Comparison of ENCODE assay signal across 21 cellular contexts in the genomic region with DNA sequence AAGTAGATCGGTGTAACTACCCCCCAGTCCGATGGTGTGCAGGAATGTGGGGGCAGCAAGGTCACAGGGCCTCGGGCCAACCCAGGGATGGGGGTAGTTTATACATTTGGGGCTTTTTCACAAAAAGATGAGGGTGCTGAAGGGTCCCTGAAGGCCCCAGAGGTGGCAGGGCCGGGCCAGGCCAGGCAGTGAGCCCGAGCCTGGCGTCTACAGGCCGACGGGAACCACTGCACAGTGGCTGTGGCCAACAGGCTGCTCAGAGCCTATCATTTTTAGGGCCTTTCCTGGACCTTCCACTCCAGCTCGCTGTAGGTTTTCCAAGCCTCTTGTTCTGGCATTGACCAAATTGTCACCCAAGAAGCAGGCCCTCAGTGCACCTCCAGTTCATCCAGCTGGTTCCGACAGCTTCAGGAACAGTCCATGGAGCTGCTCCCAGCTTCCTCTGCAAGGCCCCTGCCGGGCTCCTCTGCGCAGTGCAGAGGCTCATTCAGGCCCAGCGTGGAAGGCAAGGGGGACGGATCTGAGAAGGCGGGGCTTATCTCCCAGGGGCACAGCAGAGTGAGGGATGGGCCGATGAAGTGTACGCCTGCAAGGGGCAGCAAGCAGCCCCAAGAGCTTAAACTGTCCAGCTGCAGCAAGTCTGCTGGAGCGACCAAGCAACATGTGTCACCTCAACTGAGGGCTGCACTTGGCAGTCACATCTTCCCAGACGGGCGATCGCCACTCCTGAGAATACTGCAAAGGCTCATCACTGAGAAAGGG. TPM values are rescaled to one million over a fixed set of nuclear protein-coding genes. Genes with fewer than 3 reads are reported as not detected.
DNase-seq lines count a peak whose midpoint lies in the region; ATAC-seq lines count a peak whose summit lies in the region.
"Had no signal": no experiment of that assay in that cellular context is flagged by ENCODE, and none has a peak within 500 bp of the region (broad histone marks: within the 10 kb centered on the region; RNA-seq: fewer than 3 reads in every experiment).

No MANE protein-coding gene starts in this region.

- H3K14ac ChIP-seq in neuronal stem cell (ENCODE audit: low read length): no peak overlapping the region

- H3K79me1 ChIP-seq in neuronal stem cell (ENCODE audit: low read depth, low read length): peaks cover 9% of the 10 kb centered on the region

- H2AFZ ChIP-seq in neuronal stem cell (ENCODE audit: low read length): no peak overlapping the region

- H3K9ac ChIP-seq in HUES64 (ENCODE audit: low read depth, low read length) (no peak overlapping the region), neuronal stem cell (ENCODE audit: low read depth, low read length, poor library complexity) (no peak overlapping the region)

- H3K27me3 Mint-ChIP-seq in T-helper 17 cell: no peaks in the 10 kb centered on the region
- H3K27me3 Mint-ChIP-seq: naive B cell, type B pancreatic cell had no signal

- H3K9me3 ChIP-seq in HUES64 (ENCODE audit: insufficient read depth, low read depth, low read length) (no peaks in the 10 kb centered on the region), T-helper 17 cell (ENCODE audit: control insufficient read depth, low read length, poor library complexity, severe bottlenecking) (no peaks in the 10 kb centered on the region), neuronal stem cell (replicated peaks in 1 of 2; ENCODE audit: control insufficient read depth in 2 of 2, insufficient read depth in 1 of 2, low read depth in 1 of 2, low read length in 2 of 2) (no peaks in the 10 kb centered on the region)

- H3K4me2 ChIP-seq in neuronal stem cell (ENCODE audit: insufficient read depth, low read length, poor library complexity, severe bottlenecking): no peak overlapping the region

- H3K18ac ChIP-seq in neuronal stem cell (ENCODE audit: low read length): peak overlapping the region; percentile 5

- H3K4me3 ChIP-seq in HUES64 (ENCODE audit: low read length) (no peak overlapping the region), neuronal stem cell (ENCODE audit: low read length in 2 of 2) (peak overlapping the region in 1 of 2 donors; percentile 68)

- no peak overlapping the region for H2BK12ac ChIP-seq in neuronal stem cell (ENCODE audit: low read length)

- no peak overlapping the region for H4K91ac ChIP-seq in neuronal stem cell (ENCODE audit: low read depth, low read length, poor library complexity)

- no peak overlapping the region for H2AK5ac ChIP-seq in neuronal stem cell (ENCODE audit: low read depth, low read length)

- H3K4me1 Mint-ChIP-seq in T-helper 17 cell: peaks cover 2% of the 10 kb centered on the region

- H3K27ac Mint-ChIP-seq in T-helper 17 cell: peak overlapping the region; percentile 53
- H3K27ac Mint-ChIP-seq: activated CD8-positive, alpha-beta T cell treated with anti-CD3 and anti-CD28 coated beads, Interleukin-2, amount 10 ng/mL, durations not matched to agents 7 days and 5 days; CD8-positive, alpha-beta T cell; type B pancreatic cell had no signal

- peaks cover 50% of the 10 kb centered on the region for H3K36me3 ChIP-seq in HUES64 (ENCODE audit: insufficient read depth, low read length)
- peaks cover 36 to 61% of the 10 kb centered on the region in 2 donors for H3K36me3 ChIP-seq in neuronal stem cell (replicated peaks in 1 of 2; ENCODE audit: control insufficient read depth in 2 of 2, insufficient read depth in 2 of 2, low read length in 2 of 2)

- H3K4ac ChIP-seq in neuronal stem cell (ENCODE audit: low read length): no peak overlapping the region

- no peaks in the 10 kb centered on the region for H3K36me3 Mint-ChIP-seq in T-helper 17 cell (ENCODE audit: low read depth)
- H3K36me3 Mint-ChIP-seq: naive B cell, type B pancreatic cell had no signal

- 89% methylated on average over 21 of the region's 21 CpGs for WGBS in HUES64
- WGBS in neuronal stem cell (ENCODE audit: extremely low coverage in 2 of 2, insufficient read length in 2 of 2, insufficient replicate concordance in 1 of 2), 2 donors: no CpG with 5 or more reads among the region's 21 CpGs

- no peak overlapping the region for H2BK15ac ChIP-seq in neuronal stem cell (ENCODE audit: low read length)

- H2BK120ac ChIP-seq in neuronal stem cell (ENCODE audit: low read depth, low read length): no peak overlapping the region

- no peaks in the 10 kb centered on the region for H3K4me1 ChIP-seq in HUES64 (ENCODE audit: insufficient read depth, low read length)
- H3K4me1 ChIP-seq in neuronal stem cell (ENCODE audit: control insufficient read depth in 2 of 2, insufficient read depth in 1 of 2, low read depth in 1 of 2, low read length in 2 of 2): no peaks in the 10 kb centered on the region

- no peaks in the 10 kb centered on the region for H3K27me3 ChIP-seq in HUES64 (ENCODE audit: insufficient read depth, low read length)
- no peaks in the 10 kb centered on the region for H3K27me3 ChIP-seq in neuronal stem cell (ENCODE audit: control insufficient read depth in 3 of 3, insufficient read depth in 3 of 3, low read depth in 1 of 3, low read length in 3 of 3)

- H3K23ac ChIP-seq in neuronal stem cell (ENCODE audit: low read depth, low read length, poor library complexity): peak overlapping the region; percentile 40

- H4K8ac ChIP-seq in neuronal stem cell (ENCODE audit: low read depth, low read length): no peak overlapping the region

- DNase-seq in T-helper 17 cell (no peak), neuronal stem cell (ENCODE audit: low spot score) (no peak), MV-4-11 (lab: John Stamatoyannopoulos, UW) (no peak), NCI-H774 (lab: John Stamatoyannopoulos, UW) (no peak)
- DNase-seq: activated CD4-positive, CD25-positive, alpha-beta regulatory T cell treated with anti-CD3 and anti-CD28 coated beads, Interleukin-2, amount 50 U/mL, for 72 hours; activated CD8-positive, alpha-beta T cell treated with anti-CD3 and anti-CD28 coated beads, Interleukin-2, amount 10 ng/mL, durations not matched to agents 7 days and 5 days; activated naive CD4-positive, alpha-beta T cell treated with Interleukin-2 at 50 U/mL for 16 hours; activated T-cell treated with anti-CD3 and anti-CD28 coated beads, Interleukin-2, amount 50 U/mL, for 1 hour; amniotic stem cell; CD8-positive, alpha-beta T cell; KBM-7; mesendoderm; naive B cell; NCI-H1694; NCI-H748 treated with DMSO at 0.1 percent for 48 hours; SHP77 treated with DMSO at 0.1 percent for 48 hours; stimulated activated CD4-positive, alpha-beta T cell treated with anti-CD3 and anti-CD28 coated beads, Interleukin-4, amount 100 ng/mL, for 4 hours had no signal

- 0 out of 2 replicates have a peak overlapping the region, but pooled peaks have one; percentile 15 for H3K27ac ChIP-seq in HUES64 (ENCODE audit: low read depth, low read length)
- no peak overlapping the region for H3K27ac ChIP-seq in neuronal stem cell (replicated peaks; ENCODE audit: low read length)

- ATAC-seq in T-helper 17 cell: no peak
- ATAC-seq in GM19324 (IDR thresholded peaks at IDR 0.05; ENCODE audit: low FRiP score, unreplicated experiment): no peak
- ATAC-seq: CD8-positive, alpha-beta T cell had no signal

- no peak overlapping the region for H3K4me3 Mint-ChIP-seq in T-helper 17 cell
- H3K4me3 Mint-ChIP-seq: activated CD8-positive, alpha-beta T cell treated with anti-CD3 and anti-CD28 coated beads, Interleukin-2, amount 10 ng/mL, durations not matched to agents 7 days and 5 days; CD8-positive, alpha-beta T cell; type B pancreatic cell had no signal

- H2BK5ac ChIP-seq in neuronal stem cell (ENCODE audit: low read length): peak overlapping the region; percentile 24

RNA-seq across cellular contexts. Expression of a gene that starts 13.9 kb away (rescaled TPM):
- 52.6 TPM for polyA plus RNA-seq in HUES64 (2013, experiment 1 of 2)
- 53.4 TPM for polyA plus RNA-seq in HUES64 (2013, experiment 2 of 2)
- 10 to 100 TPM; 16.1 to 18.4 TPM for total RNA-seq in T-helper 17 cell
- polyA plus RNA-seq in neuronal stem cell (2013, experiment 1 of 2): 46.0 TPM
- polyA plus RNA-seq in neuronal stem cell (2013, experiment 2 of 2): 45.5 TPM

RNA-seq across cellular contexts. Expression of a gene that starts 21.4 kb away (rescaled TPM):
- 3.4 TPM for polyA plus RNA-seq in HUES64 (2013, experiment 1 of 2)
- 3.2 TPM for polyA plus RNA-seq in HUES64 (2013, experiment 2 of 2)
- total RNA-seq in T-helper 17 cell: 1 to 10 TPM; 1.6 to 4.4 TPM
- 6.1 TPM for polyA plus RNA-seq in neuronal stem cell (2013, experiment 1 of 2)
- polyA plus RNA-seq in neuronal stem cell (2013, experiment 2 of 2): 6.0 TPM

RNA-seq across cellular contexts. Expression of a gene that starts 28.8 kb away (rescaled TPM):
- 0.55 TPM for polyA plus RNA-seq in HUES64 (2013, experiment 1 of 2)
- 0.76 TPM for polyA plus RNA-seq in HUES64 (2013, experiment 2 of 2)
- not detected for total RNA-seq in T-helper 17 cell
- 0.43 TPM for polyA plus RNA-seq in neuronal stem cell (2013, experiment 1 of 2)
- polyA plus RNA-seq in neuronal stem cell (2013, experiment 2 of 2): 0.46 TPM
- total RNA-seq: activated CD8-positive, alpha-beta T cell treated with anti-CD3 and anti-CD28 coated beads, Interleukin-2, amount 10 ng/mL, durations not matched to agents 7 days and 5 days had no signal

RNA-seq across cellular contexts. Expression of a gene that starts 58.2 kb away (rescaled TPM):
- polyA plus RNA-seq in HUES64 (2013, experiment 1 of 2): 0.15 TPM
- polyA plus RNA-seq in HUES64 (2013, experiment 2 of 2): not detected
- total RNA-seq in T-helper 17 cell: 10 to 100 TPM; 43.4 to 47.1 TPM
- 0.13 TPM for polyA plus RNA-seq in neuronal stem cell (2013, experiment 1 of 2)
- polyA plus RNA-seq in neuronal stem cell (2013, experiment 2 of 2): 0.08 TPM
- total RNA-seq: bronchial epithelial cell had no signal
